In the genomic region with DNA sequence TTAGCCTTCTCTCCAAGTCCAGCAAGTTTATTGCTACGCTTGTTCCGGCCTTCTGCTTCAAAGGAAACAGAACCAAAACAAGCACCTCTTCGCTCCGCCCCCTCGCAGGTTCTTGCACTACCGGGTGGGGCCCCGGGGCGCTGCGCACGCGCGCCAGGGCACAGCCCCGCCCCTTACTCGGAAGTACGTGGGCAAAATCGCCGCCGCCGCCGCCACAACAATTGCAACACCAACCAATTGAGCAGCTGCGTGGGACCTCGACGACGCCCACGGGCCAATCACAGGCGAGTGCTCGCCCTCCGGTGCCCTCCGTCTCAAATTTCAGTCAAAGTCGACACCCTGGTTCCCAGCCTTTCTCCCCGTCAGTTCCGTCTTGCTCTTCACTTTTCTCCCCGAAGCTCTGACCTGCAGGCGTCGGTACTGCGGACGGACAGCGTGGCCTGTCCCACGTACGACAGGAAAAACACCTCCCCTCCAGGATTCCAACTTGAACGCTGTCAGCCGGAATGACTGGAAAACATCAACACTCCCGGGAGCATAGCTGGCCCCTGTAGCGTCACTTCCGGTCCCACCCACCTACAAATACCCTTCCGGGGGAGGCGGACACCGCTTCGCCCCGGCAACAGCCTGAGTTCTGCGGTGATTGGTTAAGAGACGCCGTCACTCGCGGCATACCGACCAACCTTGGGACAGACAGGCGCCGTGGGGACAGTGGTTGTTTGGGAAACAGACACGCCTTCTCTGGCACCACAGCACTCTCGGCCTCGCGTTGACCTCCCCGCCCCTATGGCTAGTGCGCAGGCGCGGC, we compare ENCODE assay signal across 8 cellular contexts. TPM values are rescaled to one million over a fixed set of nuclear protein-coding genes. Genes with fewer than 3 reads are reported as not detected.
DNase-seq lines count a peak whose midpoint lies in the region; ATAC-seq and TF ChIP-seq lines count a peak whose summit lies in the region.

No MANE protein-coding gene starts in this region.

- WGBS in right cardiac atrium, result under 1% methylated on average over 62 of the region's 66 CpGs

- DNase-seq in NCI-H187 treated with DMSO at 0.1 percent for 48 hours (lab: John Stamatoyannopoulos, UW), result peak; percentile 84
- DNase-seq in T-helper 2 cell treated with Interferon-gamma antibody and Interleukin-4, amounts not matched to agents 5 μg/mL and 100 μg/mL, for 36 hours (ENCODE audit: low spot score), result peak; percentile 92
- DNase-seq in ascending aorta (ENCODE audit: low spot score in 2 of 2), result peak; percentile 90 to 98
- peak; percentile 96 to 98 (median 97) for DNase-seq in right cardiac atrium
- peak; percentile 92 for DNase-seq in pulmonary artery endothelial cell (ENCODE audit: low read depth, low spot score)
- peak; percentile 94 to 97 for DNase-seq in uterus

- H3K27ac ChIP-seq in ascending aorta (peak overlapping the region; percentile 90 to 92), right cardiac atrium (ENCODE audit: low read length) (peak overlapping the region; percentile 100), uterus (peak overlapping the region; percentile 93 to 96)

- peaks cover 0 to 3% of the 10 kb centered on the region in 2 donors for H3K9me3 ChIP-seq in ascending aorta
- no peaks in the 10 kb centered on the region for H3K9me3 ChIP-seq in right cardiac atrium (ENCODE audit: control insufficient read depth, low read length)
- no peaks in the 10 kb centered on the region for H3K9me3 ChIP-seq in uterus

- H3K27ac Mint-ChIP-seq in T-helper 2 cell treated with Interferon-gamma antibody and Interleukin-4, amounts not matched to agents 5 μg/mL and 100 μg/mL, for 36 hours, result peak overlapping the region; percentile 100

- peaks cover 15% of the 10 kb centered on the region for H3K36me3 Mint-ChIP-seq in T-helper 2 cell treated with Interferon-gamma antibody and Interleukin-4, amounts not matched to agents 5 μg/mL and 100 μg/mL, for 36 hours (ENCODE audit: low read depth)

- intact Hi-C loops in ascending aorta (cut with DNase I), result loop anchor here (1.0 to 5.0 kb wide), 7 partner anchors 39 to 311 kb away; a partner anchor contains a TSS
- intact Hi-C loops in right cardiac atrium (cut with DNase I), result no loop called here
- intact Hi-C loops in uterus (cut with DNase I; ENCODE audit: low total_unique reads), result no loop called here

- H3K4me1 Mint-ChIP-seq in T-helper 2 cell treated with Interferon-gamma antibody and Interleukin-4, amounts not matched to agents 5 μg/mL and 100 μg/mL, for 36 hours (ENCODE audit: low read depth), result peaks cover 28% of the 10 kb centered on the region

- no peak for TF ChIP-seq CTCF in ascending aorta (IDR thresholded peaks at IDR 0.05)
- TF ChIP-seq CTCF in uterus (IDR thresholded peaks at IDR 0.05), result peak in 1 of 4 experiments; percentile 4

- no peaks in the 10 kb centered on the region for H3K27me3 ChIP-seq in ascending aorta
- no peaks in the 10 kb centered on the region for H3K27me3 ChIP-seq in right cardiac atrium (ENCODE audit: control insufficient read depth, insufficient read depth)
- no peaks in the 10 kb centered on the region for H3K27me3 ChIP-seq in uterus

- peak overlapping the region; percentile 100 for H3K4me3 Mint-ChIP-seq in T-helper 2 cell treated with Interferon-gamma antibody and Interleukin-4, amounts not matched to agents 5 μg/mL and 100 μg/mL, for 36 hours

- ATAC-seq in GM18505 (IDR thresholded peaks at IDR 0.05; ENCODE audit: unreplicated experiment), result peak; percentile 73
- ATAC-seq in HG02970 (IDR thresholded peaks at IDR 0.05; ENCODE audit: low FRiP score, unreplicated experiment), result peak; percentile 72
- ATAC-seq in right cardiac atrium, result peak; percentile 95

- H3K27me3 Mint-ChIP-seq in T-helper 2 cell treated with Interferon-gamma antibody and Interleukin-4, amounts not matched to agents 5 μg/mL and 100 μg/mL, for 36 hours (ENCODE audit: low read depth), result no peaks in the 10 kb centered on the region

- H3K4me3 ChIP-seq in ascending aorta (peak overlapping the region; percentile 58 to 86), right cardiac atrium (ENCODE audit: low read length) (peak overlapping the region; percentile 75), uterus (peak overlapping the region; percentile 47 to 72)

- H3K4me1 ChIP-seq in ascending aorta (no peaks in the 10 kb centered on the region), right cardiac atrium (ENCODE audit: control insufficient read depth, insufficient read depth, low read length) (peaks cover 12% of the 10 kb centered on the region), uterus (no peaks in the 10 kb centered on the region)

- H3K9me3 Mint-ChIP-seq in T-helper 2 cell treated with Interferon-gamma antibody and Interleukin-4, amounts not matched to agents 5 μg/mL and 100 μg/mL, for 36 hours, result no peaks in the 10 kb centered on the region

- H3K36me3 ChIP-seq in ascending aorta (peaks cover 3 to 4% of the 10 kb centered on the region in 2 donors), uterus (no peaks in the 10 kb centered on the region)

- TF ChIP-seq POLR2A in GM18505 (IDR thresholded peaks at IDR 0.05; ENCODE audit: borderline replicate concordance, extremely low read depth, insufficient read depth, insufficient read length) (peak; percentile 28), uterus (IDR thresholded peaks at IDR 0.05) (peak; percentile 24 to 66)

RNA-seq across cellular contexts. Expression of a gene that starts 0.6 kb away (rescaled TPM):
- total RNA-seq in ascending aorta, result 72.3 TPM
- 10 to 100 TPM; 22.7 to 27.3 (median 24.9) TPM for total RNA-seq in right cardiac atrium
- 19.9 TPM for polyA plus RNA-seq in right cardiac atrium
- total RNA-seq in pulmonary artery endothelial cell, result 26.7 and 30.5 TPM in 2 replicates
- 10 to 100 TPM in 3 of 4 donors, 1 to 10 TPM in 1; 8.5 to 58.7 (median 21.8) TPM for total RNA-seq in uterus

RNA-seq across cellular contexts. Expression of a gene that starts 13.6 kb away (rescaled TPM):
- total RNA-seq in ascending aorta (10.4 TPM), right cardiac atrium (1 to 10 TPM; 1.3 to 1.6 (median 1.5) TPM), pulmonary artery endothelial cell (0.13 and 0.32 TPM in 2 replicates), uterus (1 to 10 TPM in 2 of 4 donors, under 1 TPM in 1, not detected in 1; 0.29 to 4.6 (median 3.2) TPM)
- polyA plus RNA-seq in right cardiac atrium, result 0.97 TPM

RNA-seq across cellular contexts. Expression of a gene that starts 39.2 kb away (rescaled TPM):
- 5.6 TPM for total RNA-seq in ascending aorta
- total RNA-seq in right cardiac atrium, result 1 to 10 TPM; 3.6 to 6.6 (median 5.7) TPM
- polyA plus RNA-seq in right cardiac atrium, result 4.3 TPM
- total RNA-seq in pulmonary artery endothelial cell, result 5.5 and 6.3 TPM in 2 replicates
- total RNA-seq in uterus, result 10 to 100 TPM in 1 of 4 donors, 1 to 10 TPM in 2, not detected in 1; 4.8 to 16.8 (median 9.1) TPM

RNA-seq across cellular contexts. Expression of a gene that starts 44.0 kb away (rescaled TPM):
- total RNA-seq in ascending aorta, result 15.0 TPM
- 10 to 100 TPM; 24.0 to 34.1 (median 27.8) TPM for total RNA-seq in right cardiac atrium
- 20.6 TPM for polyA plus RNA-seq in right cardiac atrium
- total RNA-seq in pulmonary artery endothelial cell, result 22.9 and 30.0 TPM in 2 replicates
- 10 to 100 TPM; 15.4 to 57.6 (median 22.0) TPM for total RNA-seq in uterus

RNA-seq across cellular contexts. Expression of a gene that starts 46.6 kb away (rescaled TPM):
- total RNA-seq in ascending aorta, result 20.2 TPM
- 10 to 100 TPM in 3 of 4 donors, 1 to 10 TPM in 1; 9.9 to 16.7 (median 13.2) TPM for total RNA-seq in right cardiac atrium
- 10.4 TPM for polyA plus RNA-seq in right cardiac atrium
- total RNA-seq in pulmonary artery endothelial cell, result 11.6 and 13.5 TPM in 2 replicates
- total RNA-seq in uterus, result 10 to 100 TPM in 2 of 4 donors, 1 to 10 TPM in 2; 4.4 to 16.9 (median 11.1) TPM

Comparison
In these comparisons a context has a peak if more than half of its experiments do, and no peak if none do; other contexts are left out.
1. Peak in every context shown above with its lines: DNase-seq, ATAC-seq, H3K4me3 ChIP-seq and H3K27ac ChIP-seq.